ENCODE assay signal across 22 cellular contexts in the genomic region with DNA sequence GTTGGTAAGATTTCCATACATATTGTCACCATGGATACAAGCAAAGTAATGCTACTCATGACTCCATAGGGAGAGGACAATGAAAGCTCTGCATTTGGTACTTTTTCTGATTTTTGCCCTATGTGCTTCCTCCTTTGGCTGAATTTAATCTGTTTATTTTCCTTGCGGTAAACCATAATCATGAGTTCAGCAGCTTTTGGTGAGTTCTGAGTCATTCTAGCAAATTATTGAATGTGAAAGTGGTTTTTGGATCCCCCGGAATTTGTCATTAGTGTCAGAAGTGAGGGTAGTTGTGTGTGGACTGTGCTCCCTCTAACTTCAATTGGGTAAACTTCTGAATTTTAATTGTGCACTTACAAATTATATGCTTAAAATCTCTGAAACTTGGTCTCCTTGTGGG.
DNase-seq lines count a peak whose midpoint lies in the region; ATAC-seq and TF ChIP-seq lines count a peak whose summit lies in the region.
"Had no signal": no experiment of that assay in that cellular context is flagged by ENCODE, and none has a peak within 500 bp of the region (broad histone marks: within the 10 kb centered on the region; RNA-seq: fewer than 3 reads in every experiment).

No MANE protein-coding gene starts in this region.

- no peak for TF ChIP-seq CTCF in PC-3 (conservative IDR thresholded peaks at IDR 0.05; ENCODE audit: low read depth, low read length)

- H4K20me1 ChIP-seq in PC-3 (ENCODE audit: low read length): no peaks in the 10 kb centered on the region

- POLR2A ChIA-PET in PC-3 (lab: Charles Lee; ENCODE audit: unreplicated experiment): no interaction called here

- intact Hi-C loops in PC-3 (cut with micrococcal nuclease): no loop called here

- H3K36me3 ChIP-seq in PC-3 (ENCODE audit: low read depth, low read length): no peaks in the 10 kb centered on the region
- H3K36me3 ChIP-seq: heart left ventricle, pancreas, sigmoid colon had no signal

- H3K4me3 ChIP-seq in PC-3 (ENCODE audit: low read length): no peak overlapping the region
- H3K4me3 ChIP-seq: heart left ventricle, lung, pancreas, sigmoid colon had no signal

- no peaks in the 10 kb centered on the region for H3K79me2 ChIP-seq in PC-3 (ENCODE audit: low read length)

- no peaks in the 10 kb centered on the region for H3K9me2 ChIP-seq in PC-3 (replicated peaks; ENCODE audit: low read length)

- CTCF ChIA-PET in PC-3 (lab: Charles Lee): no interaction called here

- no peak overlapping the region for H3K27ac ChIP-seq in PC-3 (ENCODE audit: low read length)
- H3K27ac ChIP-seq: heart left ventricle, pancreas, sigmoid colon had no signal

- no peaks in the 10 kb centered on the region for H3K4me1 ChIP-seq in PC-3 (ENCODE audit: insufficient read depth, low read length)
- H3K4me1 ChIP-seq: heart left ventricle, pancreas, sigmoid colon had no signal

- H3K4me2 ChIP-seq in PC-3 (ENCODE audit: low read length): no peak overlapping the region

- ATAC-seq in GM18517 (IDR thresholded peaks at IDR 0.05; ENCODE audit: unreplicated experiment) (peak; percentile 91), GM21619 (IDR thresholded peaks at IDR 0.05; ENCODE audit: unreplicated experiment) (peak; percentile 58), PC-3 (no peak), HG03196 (IDR thresholded peaks at IDR 0.05; ENCODE audit: unreplicated experiment) (no peak)
- ATAC-seq: effector memory CD8-positive, alpha-beta T cell; heart left ventricle; pancreas; Right ventricle myocardium inferior; T-helper 17 cell had no signal

- H3K9me3 ChIP-seq in PC-3 (ENCODE audit: low read length): no peaks in the 10 kb centered on the region
- H3K9me3 ChIP-seq: heart left ventricle, pancreas, sigmoid colon had no signal

- H2AFZ ChIP-seq in PC-3 (ENCODE audit: low read length): no peak overlapping the region

- no peaks in the 10 kb centered on the region for H3K27me3 ChIP-seq in PC-3 (ENCODE audit: low read length)
- H3K27me3 ChIP-seq: heart left ventricle, pancreas, sigmoid colon had no signal

- H3F3A ChIP-seq in PC-3 (ENCODE audit: low read length, unreplicated experiment): no peaks in the 10 kb centered on the region

- DNase-seq in A172 (ENCODE audit: low spot score) (peak; percentile 64), M059J (ENCODE audit: low read depth) (peak; percentile 34), PC-3 (no peak), NOMO-1 treated with DMSO at 0.1 percent for 48 hours (lab: John Stamatoyannopoulos, UW; ENCODE audit: unreplicated experiment) (no peak), COR-L47 (lab: John Stamatoyannopoulos, UW) (no peak)
- DNase-seq: ACHN; activated gamma-delta T cell; anterior cingulate cortex; CD4-positive, alpha-beta memory T cell; DND-41; effector memory CD8-positive, alpha-beta T cell; heart left ventricle; naive B cell; NCI-H1436; pancreas; sigmoid colon; T-helper 17 cell had no signal

- BruUV-seq in PC-3 (replicated peaks; lab: Mats Ljungman, UMichigan): no TSS peak

- no peak overlapping the region for H3K9ac ChIP-seq in PC-3 (ENCODE audit: low read length)

Comparison
In these comparisons a context has a peak if more than half of its experiments do, and no peak if none do; other contexts are left out.
1. DNase-seq: peak in A172 (single experiment) and M059J (single experiment); none in PC-3 (single experiment), NOMO-1 treated with DMSO at 0.1 percent for 48 hours (single experiment) and COR-L47 (single experiment).
2. ATAC-seq: peak in GM18517 (single experiment) and GM21619 (single experiment); none in PC-3 (single experiment) and HG03196 (single experiment).